Comparison of ENCODE assay signal across 9 cellular contexts in the genomic region with DNA sequence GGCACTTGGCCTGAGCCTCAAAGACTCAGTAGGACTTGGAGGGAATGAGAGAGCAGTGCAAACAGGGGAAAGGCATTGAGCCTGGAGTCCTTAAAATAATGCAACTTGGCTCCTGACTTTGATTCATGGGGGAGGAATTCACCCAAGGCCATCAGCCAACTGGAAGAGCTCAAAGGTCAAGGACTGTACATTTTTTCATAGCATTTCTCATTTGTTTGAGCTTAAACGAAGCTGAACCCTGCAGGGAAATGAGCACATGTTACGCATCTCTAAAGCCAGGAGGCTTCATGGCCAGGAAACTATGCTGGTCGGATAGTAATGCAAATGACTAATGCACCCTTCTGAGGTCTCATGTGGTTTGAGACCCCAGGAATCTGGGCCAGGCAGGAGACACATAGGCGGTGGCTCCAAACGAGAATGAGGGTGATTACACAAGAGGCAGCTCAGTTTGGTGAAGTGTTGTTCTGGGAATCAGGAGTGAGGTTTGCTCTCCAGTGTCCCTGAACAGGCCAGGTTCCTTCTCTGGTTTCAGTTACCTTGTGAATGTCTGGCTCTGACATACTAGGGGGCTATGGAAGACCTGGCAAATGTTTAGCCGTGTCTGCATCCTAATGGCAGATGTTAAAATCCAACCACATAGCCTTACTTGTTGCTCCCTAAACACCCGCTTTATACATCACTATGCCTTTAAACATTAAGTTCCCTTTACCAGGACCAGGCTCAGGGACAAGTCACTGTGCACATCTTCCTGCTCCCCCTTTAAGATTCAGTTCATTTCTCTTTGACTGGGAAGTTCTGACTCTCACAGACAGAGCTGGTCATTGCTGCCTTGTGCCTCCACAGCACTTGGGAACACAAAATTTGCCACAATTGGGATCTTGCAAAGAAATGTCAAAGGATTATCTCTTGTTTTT.
A peak's percentile ranks its signal among the peaks of the same experiment; 100 is the strongest.
DNase-seq lines count a peak whose midpoint lies in the region; ATAC-seq and TF ChIP-seq lines count a peak whose summit lies in the region.
"Had no signal": no experiment of that assay in that cellular context is flagged by ENCODE, and none has a peak within 500 bp of the region (broad histone marks: within the 10 kb centered on the region; RNA-seq: fewer than 3 reads in every experiment).

No MANE protein-coding gene starts in this region.

- TF ChIP-seq CTCF in esophagus squamous epithelium (IDR thresholded peaks at IDR 0.05), result peak in 1 of 6 experiments; percentile 13
- TF ChIP-seq CTCF in nephron (IDR thresholded peaks at IDR 0.05; ENCODE audit: unreplicated experiment in 3 of 3), result no peak

- intact Hi-C loops in esophagus squamous epithelium (cut with DNase I), result no loop called here

- H3K36me3 Mint-ChIP-seq in nephron (ENCODE audit: low read depth), result no peaks in the 10 kb centered on the region
- H3K36me3 Mint-ChIP-seq: CD4-positive, alpha-beta memory T cell had no signal

- peaks cover 0 to 4% (median 0%) of the 10 kb centered on the region in 4 donors for H3K27me3 ChIP-seq in esophagus squamous epithelium

- H3K27me3 Mint-ChIP-seq in nephron (ENCODE audit: low read depth), result no peaks in the 10 kb centered on the region
- H3K27me3 Mint-ChIP-seq: CD4-positive, alpha-beta memory T cell had no signal

- H3K27ac Mint-ChIP-seq in nephron, result peak overlapping the region; percentile 43 to 87 (median 83)
- H3K27ac Mint-ChIP-seq: CD4-positive, alpha-beta memory T cell had no signal

- no peak overlapping the region for H3K4me3 ChIP-seq in esophagus squamous epithelium

- 44 to 70% methylated on average over 4 to 7 of the region's 7 CpGs for WGBS in esophagus squamous epithelium, 2 donors

- H3K27ac ChIP-seq in esophagus squamous epithelium, result peak overlapping the region; percentile 34 to 87 (median 78)

- no peaks in the 10 kb centered on the region for H3K36me3 ChIP-seq in esophagus squamous epithelium

- H3K4me1 Mint-ChIP-seq in nephron, result peaks cover 63% of the 10 kb centered on the region
- H3K4me1 Mint-ChIP-seq: CD4-positive, alpha-beta memory T cell had no signal

- no peak for ATAC-seq in HG03025 (IDR thresholded peaks at IDR 0.05; ENCODE audit: low FRiP score, unreplicated experiment)

- H3K9me3 ChIP-seq in esophagus squamous epithelium, result no peaks in the 10 kb centered on the region

- H3K4me1 ChIP-seq in esophagus squamous epithelium, result peaks cover 0 to 48% (median 19%) of the 10 kb centered on the region in 3 donors

- peak overlapping the region in 1 of 3 experiments; percentile 7 for H3K4me3 Mint-ChIP-seq in nephron
- H3K4me3 Mint-ChIP-seq: CD4-positive, alpha-beta memory T cell had no signal

- H3K9me3 Mint-ChIP-seq in nephron, result no peaks in the 10 kb centered on the region

- peak; percentile 95 for DNase-seq in AG08395 (ENCODE audit: low spot score)
- peak; percentile 84 to 95 for DNase-seq in NCI-H446 (lab: John Stamatoyannopoulos, UW)
- DNase-seq in esophagus squamous epithelium (lab: John Stamatoyannopoulos, UW), result no peak
- no peak for DNase-seq in DMS153 treated with DMSO at 0.1 percent for 48 hours (lab: John Stamatoyannopoulos, UW; ENCODE audit: unreplicated experiment)
- no peak for DNase-seq in activated effector memory CD4-positive, alpha-beta T cell treated with Interleukin-2 at 50 U/mL for 16 hours
- DNase-seq in NCI-H1694 treated with DMSO at 0.1 percent for 48 hours (lab: John Stamatoyannopoulos, UW), result no peak
- DNase-seq: CD4-positive, alpha-beta memory T cell had no signal

- no peak for TF ChIP-seq POLR2A in esophagus squamous epithelium (IDR thresholded peaks at IDR 0.05)

Comparison
In these comparisons a context has a peak if more than half of its experiments do, and no peak if none do; other contexts are left out.
1. DNase-seq: peak in AG08395 (single experiment) and NCI-H446 (2 of 2); none in esophagus squamous epithelium (single experiment), DMS153 treated with DMSO at 0.1 percent for 48 hours (single experiment), activated effector memory CD4-positive, alpha-beta T cell treated with Interleukin-2 at 50 U/mL for 16 hours (single experiment) and NCI-H1694 treated with DMSO at 0.1 percent for 48 hours (single experiment).